1 cellular context compared by ENCODE assay signal in genomic region chr5:72159501-72159911, GRCh38.
TF ChIP-seq lines count a peak whose summit lies in the region.

No MANE protein-coding gene starts in this region.

TF ChIP-seq in K562, 482 proteins besides CTCF, POLR2A, EP300 and RAD21 (continued from another document):
- TF ChIP-seq, protein P1, sequence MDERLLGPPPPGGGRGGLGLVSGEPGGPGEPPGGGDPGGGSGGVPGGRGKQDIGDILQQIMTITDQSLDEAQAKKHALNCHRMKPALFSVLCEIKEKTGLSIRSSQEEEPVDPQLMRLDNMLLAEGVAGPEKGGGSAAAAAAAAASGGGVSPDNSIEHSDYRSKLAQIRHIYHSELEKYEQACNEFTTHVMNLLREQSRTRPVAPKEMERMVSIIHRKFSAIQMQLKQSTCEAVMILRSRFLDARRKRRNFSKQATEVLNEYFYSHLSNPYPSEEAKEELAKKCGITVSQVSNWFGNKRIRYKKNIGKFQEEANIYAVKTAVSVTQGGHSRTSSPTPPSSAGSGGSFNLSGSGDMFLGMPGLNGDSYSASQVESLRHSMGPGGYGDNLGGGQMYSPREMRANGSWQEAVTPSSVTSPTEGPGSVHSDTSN (CRISPR knock-in tag; IDR thresholded peaks at IDR 0.05; ENCODE audit: low read depth), result no peak
- TF ChIP-seq, protein P1 (tag; conservative IDR thresholded peaks at IDR 0.05; ENCODE audit: low read depth), result 0 out of 2 replicates have a peak, but pooled peaks have one; percentile 12
TF ChIP-seq in K562: peak in this region for 1.
